Comparison of ENCODE assay signal across 8 cellular contexts in the genomic region with DNA sequence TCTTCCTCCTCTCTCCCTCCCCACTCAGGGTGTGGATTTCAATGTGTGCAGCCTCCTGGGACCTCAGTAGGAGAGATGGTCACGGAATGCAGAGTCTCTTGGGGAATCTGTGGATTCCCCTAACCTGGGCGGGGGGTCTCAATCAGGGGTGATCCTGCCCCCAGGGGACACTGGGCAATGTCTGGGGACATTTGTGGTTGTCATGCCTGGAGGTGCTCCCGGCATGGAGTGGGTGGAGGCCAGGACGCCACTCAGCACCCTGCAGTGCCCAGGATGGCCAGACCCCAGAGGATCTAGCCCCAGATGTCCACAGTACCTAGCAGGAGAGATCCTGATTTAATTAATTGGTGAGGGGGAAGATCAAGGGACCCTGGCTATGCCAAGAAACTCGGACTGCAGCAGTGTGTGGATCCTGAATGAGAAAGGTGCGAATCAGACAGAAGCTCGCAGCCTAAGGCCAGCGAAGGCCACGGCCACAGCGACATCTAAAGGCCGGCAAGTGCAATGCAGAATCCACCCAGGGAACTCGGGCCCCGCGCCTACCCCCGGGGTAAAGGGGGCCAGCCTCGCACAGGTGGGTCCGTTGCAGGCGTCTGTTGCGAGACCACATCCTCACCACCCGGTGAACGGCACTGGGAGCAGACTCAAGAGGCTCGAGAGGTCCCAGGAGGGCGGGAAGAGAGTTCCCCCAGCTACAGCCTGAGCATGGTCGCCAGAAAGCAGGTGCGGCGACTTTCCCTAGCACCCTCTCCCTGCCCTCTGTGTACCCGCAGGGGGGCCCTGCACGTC.
DNase-seq lines count a peak whose midpoint lies in the region; ATAC-seq lines count a peak whose summit lies in the region.

No MANE protein-coding gene starts in this region.

- no peak overlapping the region for H3K4me3 Mint-ChIP-seq in immature natural killer cell

- peaks cover 41 to 44% of the 10 kb centered on the region in 2 donors for H3K4me1 Mint-ChIP-seq in immature natural killer cell

- ATAC-seq in HG03565 (IDR thresholded peaks at IDR 0.05; ENCODE audit: unreplicated experiment): no peak

- DNase-seq in NCI-H2196 (lab: John Stamatoyannopoulos, UW; ENCODE audit: unreplicated experiment) (peak; percentile 15), NCI-H2196 treated with DMSO at 0.1 percent for 48 hours (lab: John Stamatoyannopoulos, UW; ENCODE audit: unreplicated experiment) (no peak), SKM-1 (lab: John Stamatoyannopoulos, UW; ENCODE audit: unreplicated experiment) (peak; percentile 18), amniotic epithelial cell (ENCODE audit: low read depth) (peak; percentile 26), immature natural killer cell (peak; percentile 53 to 61 (median 60)), KG1 (lab: John Stamatoyannopoulos, UW) (no peak)
- DNase-seq in stimulated activated CD8-positive, alpha-beta memory T cell treated with anti-CD3 and anti-CD28 coated beads, Interleukin-4, amount 100 ng/mL, for 24 hours (ENCODE audit: low read depth): peak; percentile 48

- peak overlapping the region in 2 of 6 donors; percentile 28 to 45 for H3K27ac Mint-ChIP-seq in immature natural killer cell

- peaks cover 6 to 7% (median 7%) of the 10 kb centered on the region in 3 donors for H3K27me3 Mint-ChIP-seq in immature natural killer cell (ENCODE audit: low read depth in 3 of 3)

- no peaks in the 10 kb centered on the region for H3K36me3 Mint-ChIP-seq in immature natural killer cell

- H3K9me3 Mint-ChIP-seq in immature natural killer cell: no peaks in the 10 kb centered on the region

Comparison
In these comparisons a context has a peak if more than half of its experiments do, and no peak if none do; other contexts are left out.
1. DNase-seq: peak in NCI-H2196 (single experiment), SKM-1 (single experiment), amniotic epithelial cell (single experiment), immature natural killer cell (3 of 3) and stimulated activated CD8-positive, alpha-beta memory T cell treated with anti-CD3 and anti-CD28 coated beads, Interleukin-4, amount 100 ng/mL, for 24 hours (single experiment); none in NCI-H2196 treated with DMSO at 0.1 percent for 48 hours (single experiment) and KG1 (single experiment).